In the genomic region with DNA sequence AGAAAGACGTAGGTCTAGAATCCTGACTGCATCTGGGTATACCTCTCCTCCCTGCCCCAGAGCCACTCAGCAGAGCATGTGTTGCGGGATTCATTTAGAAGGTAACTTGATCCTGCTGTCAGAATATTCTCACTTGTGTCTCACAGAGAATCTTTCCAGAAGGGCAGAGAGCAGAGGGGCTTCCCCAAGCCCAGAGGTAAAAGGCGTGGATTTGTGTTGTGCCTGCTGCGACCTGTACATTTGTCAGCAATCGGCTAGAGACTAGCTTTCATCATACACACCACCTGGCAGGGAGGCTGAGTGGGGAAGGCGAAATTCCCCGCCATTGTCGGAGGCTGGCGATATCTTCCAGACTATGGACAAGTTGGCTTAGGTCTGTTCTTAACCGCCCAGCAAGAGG, we compare ENCODE assay signal across 18 cellular contexts.
"Had no signal": no experiment of that assay in that cellular context is flagged by ENCODE, and none has a peak within 500 bp of the region (broad histone marks: within the 10 kb centered on the region; RNA-seq: fewer than 3 reads in every experiment).

No MANE protein-coding gene starts in this region.

- ATAC-seq: effector memory CD8-positive, alpha-beta T cell; heart left ventricle; left lobe of liver; naive thymus-derived CD4-positive, alpha-beta T cell; right cardiac atrium; stimulated activated effector memory CD8-positive, alpha-beta T cell treated with anti-CD3 and anti-CD28 coated beads, Interleukin-12 subunit alpha, Interleukin-12 subunit beta, amount 100 ng/mL, for 72 hours; stimulated activated naive CD8-positive, alpha-beta T cell treated with anti-CD3 and anti-CD28 coated beads, Interleukin-15, Interleukin-2, amounts not matched to agents 100 U/mL and 50 U/mL, for 24 hours had no signal

- H3K4me3 Mint-ChIP-seq: dendritic cell treated with granulocyte-macrophage colony-stimulating factor and Interleukin-4, amounts not matched to agents 40 ng/mL and 50 ng/mL, for 4 days; effector memory CD8-positive, alpha-beta T cell; naive thymus-derived CD4-positive, alpha-beta T cell; neural crest cell; stimulated activated effector memory CD8-positive, alpha-beta T cell treated with anti-CD3 and anti-CD28 coated beads, Interleukin-12 subunit alpha, Interleukin-12 subunit beta, amount 100 ng/mL, for 72 hours; type B pancreatic cell had no signal

- DNase-seq: effector memory CD8-positive, alpha-beta T cell; heart left ventricle; hippocampal formation; kidney glomerular epithelial cell; mammary epithelial cell; naive thymus-derived CD4-positive, alpha-beta T cell; right cardiac atrium; small intestine; stimulated activated CD4-positive, alpha-beta T cell treated with anti-CD3 and anti-CD28 coated beads, Interleukin-4, amount 100 ng/mL, for 1 hour; stimulated activated CD8-positive, alpha-beta memory T cell treated with anti-CD3 and anti-CD28 coated beads, Interleukin-4, amount 100 ng/mL, for 48 hours; stimulated activated naive CD8-positive, alpha-beta T cell treated with anti-CD3 and anti-CD28 coated beads, Interleukin-15, Interleukin-2, amounts not matched to agents 100 U/mL and 50 U/mL, for 24 hours; thyroid gland had no signal

- H3K36me3 Mint-ChIP-seq: stimulated activated effector memory CD8-positive, alpha-beta T cell treated with anti-CD3 and anti-CD28 coated beads, Interleukin-12 subunit alpha, Interleukin-12 subunit beta, amount 100 ng/mL, for 72 hours; type B pancreatic cell had no signal

- H3K27ac Mint-ChIP-seq: dendritic cell treated with granulocyte-macrophage colony-stimulating factor and Interleukin-4, amounts not matched to agents 40 ng/mL and 50 ng/mL, for 4 days; effector memory CD8-positive, alpha-beta T cell; naive thymus-derived CD4-positive, alpha-beta T cell; stimulated activated effector memory CD8-positive, alpha-beta T cell treated with anti-CD3 and anti-CD28 coated beads, Interleukin-12 subunit alpha, Interleukin-12 subunit beta, amount 100 ng/mL, for 72 hours; type B pancreatic cell had no signal

- H3K9me3 Mint-ChIP-seq: dendritic cell treated with granulocyte-macrophage colony-stimulating factor and Interleukin-4, amounts not matched to agents 40 ng/mL and 50 ng/mL, for 4 days; effector memory CD8-positive, alpha-beta T cell; neural crest cell; stimulated activated effector memory CD8-positive, alpha-beta T cell treated with anti-CD3 and anti-CD28 coated beads, Interleukin-12 subunit alpha, Interleukin-12 subunit beta, amount 100 ng/mL, for 72 hours; type B pancreatic cell had no signal

- H3K4me3 ChIP-seq: heart left ventricle, suprapubic skin, thyroid gland had no signal

- H3K4me1 Mint-ChIP-seq: naive thymus-derived CD4-positive, alpha-beta T cell; stimulated activated effector memory CD8-positive, alpha-beta T cell treated with anti-CD3 and anti-CD28 coated beads, Interleukin-12 subunit alpha, Interleukin-12 subunit beta, amount 100 ng/mL, for 72 hours had no signal
